ENCODE assay signal across 8 cellular contexts in genomic region chr7:104923010-104923421, GRCh38.
DNase-seq lines count a peak whose midpoint lies in the region; ATAC-seq, FAIRE-seq and TF ChIP-seq lines count a peak whose summit lies in the region.

No MANE protein-coding gene starts in this region.

- POLR2A ChIA-PET in HepG2 (lab: Yijun Ruan, JAX) = no interaction called here

- TF ChIP-seq POLR2A in HepG2 (IDR thresholded peaks at IDR 0.05; ENCODE audit: insufficient read depth in 1 of 2, low read depth in 2 of 2, low read length in 2 of 2) = no peak

- H3K9ac ChIP-seq in HepG2 (ENCODE audit: insufficient read depth, low read depth, low read length) = no peak overlapping the region

- CTCF ChIA-PET in HepG2 (lab: Yijun Ruan, JAX; ENCODE audit: low intra/inter-chr PET ratio, low total read pairs) = interaction anchor here (1.0 to 1.8 kb wide), 4 partner anchors 39 to 506 kb away, joined by 4 to 6 read pairs (median 4); no protein-coding TSS in a partner anchor

- DNase-seq in BE2C (peak; percentile 87), NCI-H2196 treated with DMSO at 0.1 percent for 48 hours (lab: John Stamatoyannopoulos, UW; ENCODE audit: unreplicated experiment) (peak; percentile 74), cerebellar cortex (ENCODE audit: low spot score) (peak; percentile 70), HepG2 (ENCODE audit: low spot score) (peak; percentile 84)
- DNase-seq in activated CD4-positive, CD25-positive, alpha-beta regulatory T cell (lab: John Stamatoyannopoulos, UW) = peak; percentile 15 to 45 (median 37)
- peak; percentile 58 for DNase-seq in stimulated activated CD8-positive, alpha-beta memory T cell treated with anti-CD3 and anti-CD28 coated beads, Interleukin-12 subunit alpha, Interleukin-12 subunit beta, amount 100 ng/mL, for 1 hour (ENCODE audit: low read depth)

- H3K4me3 ChIP-seq in BE2C (ENCODE audit: low read depth, low read length) = no peak overlapping the region
- H3K4me3 ChIP-seq in HepG2 (replicated peaks in 1 of 3; ENCODE audit: insufficient read depth in 1 of 3, low read depth in 2 of 3, low read length in 3 of 3) = no peak overlapping the region

- H2AFZ ChIP-seq in HepG2 (ENCODE audit: low read length) = no peak overlapping the region

- TF ChIP-seq CTCF in BE2C (IDR thresholded peaks at IDR 0.05; ENCODE audit: low read depth, low read length) (peak; percentile 97), HepG2 (CRISPR knock-in tag; IDR thresholded peaks at IDR 0.05) (peak; percentile 90)

- FAIRE-seq in HepG2 (lab: Jason Lieb, UNC) = peak; percentile 88

- peak overlapping the region; percentile 52 for H3K4me2 ChIP-seq in HepG2 (ENCODE audit: low read depth, low read length)

- no peak for TF ChIP-seq EP300 in HepG2 (IDR thresholded peaks at IDR 0.05; ENCODE audit: low read depth in 2 of 2, low read length in 2 of 2)
- TF ChIP-seq EP300 in HepG2 (CRISPR knock-in tag; IDR thresholded peaks at IDR 0.05; ENCODE audit: borderline replicate concordance) = no peak

- in situ Hi-C loops in HepG2 (cut with HindIII; ENCODE audit: extremely low pct_ligation_motif_present, low pct_unique_long_range_greater_than_20kb) = no loop called here

- ATAC-seq in GM19023 (IDR thresholded peaks at IDR 0.05; ENCODE audit: unreplicated experiment) = peak; percentile 94
- ATAC-seq in HG03135 (IDR thresholded peaks at IDR 0.05; ENCODE audit: unreplicated experiment) = peak; percentile 93
- ATAC-seq in HepG2 = peak; percentile 95

- peak; percentile 89 for TF ChIP-seq RAD21 in HepG2 (CRISPR knock-in tag; IDR thresholded peaks at IDR 0.05)

- 6% methylated on average over 4 of the region's 4 CpGs for WGBS in HepG2 (ENCODE audit: low lambda C conversion rate)

- H3K79me2 ChIP-seq in HepG2 (ENCODE audit: insufficient read depth, low read length) = no peaks in the 10 kb centered on the region

- H4K20me1 ChIP-seq in HepG2 (ENCODE audit: insufficient read depth, low read length) = no peaks in the 10 kb centered on the region

- H3K36me3 ChIP-seq in BE2C (no peaks in the 10 kb centered on the region), HepG2 (replicated peaks in 1 of 2; ENCODE audit: control insufficient read depth in 1 of 2, insufficient read depth in 2 of 2, low read length in 2 of 2) (no peaks in the 10 kb centered on the region)

- H3K4me1 ChIP-seq in BE2C = peaks cover 4% of the 10 kb centered on the region
- peaks cover 31% of the 10 kb centered on the region for H3K4me1 ChIP-seq in HepG2 (ENCODE audit: insufficient read depth, low read length)

- no TSS peak for BruUV-seq in HepG2 (replicated peaks; lab: Mats Ljungman, UMichigan)

- H3K27me3 ChIP-seq in BE2C = no peaks in the 10 kb centered on the region
- H3K27me3 ChIP-seq in HepG2 (ENCODE audit: control insufficient read depth in 1 of 2, insufficient read depth in 2 of 2, low read length in 2 of 2) = 0 out of 5 replicates have a peak, but pooled peaks cover 0 to 3% of the 10 kb centered on the region in 2 experiments

- H3K9me3 ChIP-seq in BE2C (no peaks in the 10 kb centered on the region), HepG2 (ENCODE audit: low read length) (no peaks in the 10 kb centered on the region)

- intact Hi-C loops in HepG2 (cut with micrococcal nuclease; ENCODE audit: unreplicated experiment) = loop anchor here (1.0 to 5.0 kb wide), 4 partner anchors 60 to 666 kb away; no protein-coding TSS in a partner anchor

- H3K27ac ChIP-seq in HepG2 (ENCODE audit: extremely low read length, insufficient read depth, low read length) = no peak overlapping the region

TF ChIP-seq in HepG2, 621 proteins besides CTCF, POLR2A, EP300 and RAD21 (continues in another document):
- TF ChIP-seq CEBPG (CRISPR knock-in tag; IDR thresholded peaks at IDR 0.05) (peak; percentile 80), ZNF253 (CRISPR knock-in tag; IDR thresholded peaks at IDR 0.05; ENCODE audit: borderline replicate concordance) (no peak), SMAD3 (CRISPR knock-in tag; IDR thresholded peaks at IDR 0.05) (0 out of 2 replicates have a peak, but pooled peaks have one; percentile 64), ZNF768 (CRISPR knock-in tag; IDR thresholded peaks at IDR 0.05) (no peak), KDM6A (CRISPR knock-in tag; IDR thresholded peaks at IDR 0.05; ENCODE audit: low read depth) (no peak), SP5 (CRISPR knock-in tag; IDR thresholded peaks at IDR 0.05; ENCODE audit: borderline replicate concordance, low read depth) (0 out of 2 replicates have a peak, but pooled peaks have one; percentile 28), ZNF761 (CRISPR knock-in tag; conservative IDR thresholded peaks at IDR 0.05) (no peak), ZBTB38 (CRISPR knock-in tag; IDR thresholded peaks at IDR 0.05) (no peak), STAG1 (CRISPR knock-in tag; IDR thresholded peaks at IDR 0.05) (peak; percentile 93), CBX1 (IDR thresholded peaks at IDR 0.05; ENCODE audit: low read depth) (no peak), ZNF276 (CRISPR knock-in tag; IDR thresholded peaks at IDR 0.05; ENCODE audit: low read depth) (no peak), NBN (conservative IDR thresholded peaks at IDR 0.05) (no peak), ONECUT2 (CRISPR knock-in tag; IDR thresholded peaks at IDR 0.05) (no peak), MEF2D (CRISPR knock-in tag; IDR thresholded peaks at IDR 0.05) (no peak), ZNF407 (CRISPR knock-in tag; IDR thresholded peaks at IDR 0.05; ENCODE audit: not compliant biosample characterization) (no peak), DNMT3B (CRISPR knock-in tag; conservative IDR thresholded peaks at IDR 0.05) (no peak), ZNF12 (CRISPR knock-in tag; IDR thresholded peaks at IDR 0.05) (no peak), ZNF274 (CRISPR knock-in tag; IDR thresholded peaks at IDR 0.05) (no peak)

Comparison
In these comparisons a context has a peak if more than half of its experiments do, and no peak if none do; other contexts are left out.
1. DNase-seq: peak in every context shown above with its lines; median percentile 87 in BE2C; 84 in HepG2; 74 in NCI-H2196 treated with DMSO at 0.1 percent for 48 hours; 70 in cerebellar cortex; 58 in stimulated activated CD8-positive, alpha-beta memory T cell treated with anti-CD3 and anti-CD28 coated beads, Interleukin-12 subunit alpha, Interleukin-12 subunit beta, amount 100 ng/mL, for 1 hour; 37 in activated CD4-positive, CD25-positive, alpha-beta regulatory T cell.